8 cellular contexts compared by ENCODE assay signal in genomic region chr13:40662866-40663265, GRCh38. TPM values are rescaled to one million over a fixed set of nuclear protein-coding genes. Genes with fewer than 3 reads are reported as not detected.
DNase-seq lines count a peak whose midpoint lies in the region; ATAC-seq, FAIRE-seq and TF ChIP-seq lines count a peak whose summit lies in the region.

No MANE protein-coding gene starts in this region.

- no peak for TF ChIP-seq CTCF in gastrocnemius medialis (IDR thresholded peaks at IDR 0.05 in 4 of 5, conservative IDR thresholded peaks at IDR 0.05 in 1 of 5)
- no peak for TF ChIP-seq CTCF in D721Med (IDR thresholded peaks at IDR 0.05; ENCODE audit: insufficient read depth, missing control alignments)

- in situ Hi-C loops in gastrocnemius medialis (cut with MboI; ENCODE audit: low sequenced_read_pairs in 4 of 4) = loop anchor here (10.0 to 25.0 kb wide), 4 partner anchors 126 to 428 kb away; no protein-coding TSS in a partner anchor

- peaks cover 59% of the 10 kb centered on the region for H3K4me1 Mint-ChIP-seq in dendritic cell treated with granulocyte-macrophage colony-stimulating factor and Interleukin-4, amounts not matched to agents 40 ng/mL and 50 ng/mL, for 4 days (ENCODE audit: low read depth)

- peak overlapping the region; percentile 48 for H3K4me3 Mint-ChIP-seq in dendritic cell treated with granulocyte-macrophage colony-stimulating factor and Interleukin-4, amounts not matched to agents 40 ng/mL and 50 ng/mL, for 4 days

- peak; percentile 14 for ATAC-seq in GM19025 (IDR thresholded peaks at IDR 0.05; ENCODE audit: low read depth, unreplicated experiment)
- peak; percentile 11 for ATAC-seq in HG03521 (IDR thresholded peaks at IDR 0.05; ENCODE audit: unreplicated experiment)
- ATAC-seq in gastrocnemius medialis = no peak

- intact Hi-C loops in dendritic cell treated with granulocyte-macrophage colony-stimulating factor and Interleukin-4, amounts not matched to agents 40 ng/mL and 50 ng/mL, for 4 days (cut with micrococcal nuclease) = loop anchor here (10.0 kb wide), 2 partner anchors 48 to 112 kb away; partner anchors contain the start of gene MRPS31
- intact Hi-C loops in gastrocnemius medialis (cut with DNase I; ENCODE audit: low total_unique reads) = loop anchor here (5.0 to 10.0 kb wide), 4 partner anchors 51 to 402 kb away; partner anchors contain the start of gene WBP4

- H3K27ac ChIP-seq in ACC112 (ENCODE audit: low read depth, low read length) = peak overlapping the region; percentile 74
- H3K27ac ChIP-seq in gastrocnemius medialis = peak overlapping the region; percentile 96 to 99 (median 98)

- H3K36me3 Mint-ChIP-seq in dendritic cell treated with granulocyte-macrophage colony-stimulating factor and Interleukin-4, amounts not matched to agents 40 ng/mL and 50 ng/mL, for 4 days (ENCODE audit: low read depth) = peaks cover 29% of the 10 kb centered on the region

- peaks cover 2% of the 10 kb centered on the region for H3K27me3 Mint-ChIP-seq in dendritic cell treated with granulocyte-macrophage colony-stimulating factor and Interleukin-4, amounts not matched to agents 40 ng/mL and 50 ng/mL, for 4 days

- TF ChIP-seq POLR2A in gastrocnemius medialis (IDR thresholded peaks at IDR 0.05) = no peak

- H3K79me2 ChIP-seq in ACC112 (ENCODE audit: control insufficient read depth, insufficient read depth, low read length, unreplicated experiment) = peaks cover 61% of the 10 kb centered on the region

- peak overlapping the region; percentile 18 for H2AFZ ChIP-seq in ACC112 (ENCODE audit: low read length, unreplicated experiment)

- H3K4me1 ChIP-seq in ACC112 (ENCODE audit: control insufficient read depth, insufficient read depth, low read length, unreplicated experiment) (peaks cover 6% of the 10 kb centered on the region), gastrocnemius medialis (peaks cover 45 to 54% of the 10 kb centered on the region in 2 donors)

- H3K27ac Mint-ChIP-seq in dendritic cell treated with granulocyte-macrophage colony-stimulating factor and Interleukin-4, amounts not matched to agents 40 ng/mL and 50 ng/mL, for 4 days = peak overlapping the region; percentile 99

- peaks cover 7% of the 10 kb centered on the region for H3K9me3 Mint-ChIP-seq in dendritic cell treated with granulocyte-macrophage colony-stimulating factor and Interleukin-4, amounts not matched to agents 40 ng/mL and 50 ng/mL, for 4 days

- H3K4me3 ChIP-seq in ACC112 (ENCODE audit: low read depth, low read length) = peak overlapping the region; percentile 93
- peak overlapping the region; percentile 79 to 96 (median 90) for H3K4me3 ChIP-seq in gastrocnemius medialis

- FAIRE-seq in D721Med (lab: Jason Lieb, UNC) = no peak

- DNase-seq in gastrocnemius medialis (no peak), NCI-H446 (lab: John Stamatoyannopoulos, UW) (no peak), D721Med (ENCODE audit: insufficient read length, low spot score) (no peak)
- DNase-seq in effector CD8-positive, alpha-beta T cell (lab: John Stamatoyannopoulos, UW) = no peak

- H3K27me3 ChIP-seq in ACC112 (ENCODE audit: insufficient read depth, low read length) (no peaks in the 10 kb centered on the region), gastrocnemius medialis (no peaks in the 10 kb centered on the region)

- H3K36me3 ChIP-seq in ACC112 (ENCODE audit: insufficient read depth, low read length) (no peaks in the 10 kb centered on the region), gastrocnemius medialis (no peaks in the 10 kb centered on the region)

- H3K9me3 ChIP-seq in gastrocnemius medialis = no peaks in the 10 kb centered on the region

RNA-seq across cellular contexts. Expression of gene FOXO1, which starts 3.6 kb away (rescaled TPM):
- 100 to 1,000 TPM; 117 to 250 (median 159) TPM for total RNA-seq in gastrocnemius medialis

Comparison
In these comparisons a context has a peak if more than half of its experiments do, and no peak if none do; other contexts are left out.
1. ATAC-seq: peak in GM19025 (single experiment) and HG03521 (single experiment); none in gastrocnemius medialis (0 of 2).